10 cellular contexts compared by ENCODE assay signal in the genomic region with DNA sequence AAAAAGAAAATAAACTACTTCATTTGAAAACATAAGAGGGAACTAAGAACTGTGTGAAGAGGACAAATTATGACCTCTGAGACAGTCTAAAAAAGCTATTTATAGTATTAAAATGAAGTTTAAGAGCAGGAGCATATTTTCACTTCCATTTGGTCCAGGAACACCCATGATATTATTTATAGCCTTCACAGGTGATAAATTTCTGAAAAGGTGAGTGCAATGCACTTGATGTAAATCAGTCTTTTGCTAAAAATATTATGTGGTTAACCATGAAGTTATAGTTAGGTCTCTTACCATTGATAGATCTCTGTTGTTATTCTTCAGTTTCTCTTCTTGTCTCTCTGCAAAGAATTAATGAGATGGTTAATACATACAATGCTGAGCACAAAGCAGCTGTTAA.
DNase-seq lines count a peak whose midpoint lies in the region; ATAC-seq and TF ChIP-seq lines count a peak whose summit lies in the region.
"Had no signal": no experiment of that assay in that cellular context is flagged by ENCODE, and none has a peak within 500 bp of the region (broad histone marks: within the 10 kb centered on the region; RNA-seq: fewer than 3 reads in every experiment).

No MANE protein-coding gene starts in this region.

- TF ChIP-seq CTCF in WERI-Rb-1 (IDR thresholded peaks at IDR 0.05; ENCODE audit: low read depth, low read length), result no peak

- peak; percentile 91 for ATAC-seq in GM18858 (IDR thresholded peaks at IDR 0.05; ENCODE audit: unreplicated experiment)
- ATAC-seq in GM21526 (IDR thresholded peaks at IDR 0.05; ENCODE audit: low FRiP score, unreplicated experiment), result peak; percentile 91
- peak; percentile 93 for ATAC-seq in HG03060 (IDR thresholded peaks at IDR 0.05; ENCODE audit: low read depth, unreplicated experiment)
- ATAC-seq: naive thymus-derived CD4-positive, alpha-beta T cell had no signal

- DNase-seq in RPMI8226 (peak; percentile 28), 8988T (no peak), activated T-cell treated with anti-CD3 and anti-CD28 coated beads for 4 hours (no peak), WERI-Rb-1 (no peak), NCI-H1092 (lab: John Stamatoyannopoulos, UW) (no peak)
- DNase-seq: CD4-positive, alpha-beta T cell; naive thymus-derived CD4-positive, alpha-beta T cell had no signal

- peaks cover 32% of the 10 kb centered on the region for H3K36me3 ChIP-seq in WERI-Rb-1

- H3K27ac ChIP-seq in WERI-Rb-1, result no peak overlapping the region

- no peaks in the 10 kb centered on the region for H3K27me3 ChIP-seq in WERI-Rb-1 (ENCODE audit: insufficient read depth, low read depth, severe bottlenecking)

- H3K4me3 ChIP-seq in WERI-Rb-1 (ENCODE audit: low read depth, low read length), result no peak overlapping the region

- H3K9me3 ChIP-seq in WERI-Rb-1 (ENCODE audit: severe bottlenecking), result no peaks in the 10 kb centered on the region
